11 cellular contexts compared by ENCODE assay signal in the genomic region with DNA sequence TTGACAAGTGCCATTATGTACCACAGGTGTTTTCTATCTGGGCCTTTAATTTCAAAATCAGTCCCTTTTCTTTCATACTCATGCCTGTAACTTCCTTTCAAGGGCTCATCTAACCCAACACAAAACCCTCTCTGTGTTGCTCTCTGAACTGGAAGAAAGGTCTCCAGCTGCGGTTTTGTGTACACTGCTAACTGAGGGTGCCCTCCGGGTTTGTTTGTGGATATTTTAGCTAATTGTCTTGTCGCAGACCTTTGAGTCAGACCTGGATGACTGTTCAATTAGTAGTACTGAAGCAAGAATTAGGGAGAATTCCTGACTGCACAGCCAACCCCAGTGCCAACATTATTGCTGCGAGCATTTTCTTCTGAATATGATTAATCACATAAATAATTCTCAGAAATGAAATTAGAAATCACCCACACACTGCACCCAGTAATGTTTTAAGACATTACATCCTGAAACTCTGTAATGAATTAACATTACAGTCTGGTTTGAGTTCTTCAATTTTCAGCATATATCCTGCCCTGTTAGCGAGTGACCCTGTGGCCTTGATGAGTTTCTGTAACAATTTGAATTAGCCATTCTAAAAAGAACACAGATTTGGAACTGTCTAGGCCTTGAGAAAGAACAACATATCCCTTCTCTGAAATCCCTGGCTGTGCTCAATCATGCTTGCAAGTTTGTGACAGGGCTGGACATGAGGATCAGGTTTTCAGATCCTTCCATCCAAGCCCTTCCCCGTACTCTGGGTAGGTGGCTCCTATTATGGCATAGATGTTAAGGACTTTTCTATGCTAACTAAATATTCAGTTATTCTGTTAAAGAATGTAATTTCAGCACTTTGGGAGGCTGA.
DNase-seq lines count a peak whose midpoint lies in the region; ATAC-seq and TF ChIP-seq lines count a peak whose summit lies in the region.
"Had no signal": no experiment of that assay in that cellular context is flagged by ENCODE, and none has a peak within 500 bp of the region (broad histone marks: within the 10 kb centered on the region; RNA-seq: fewer than 3 reads in every experiment).

No MANE protein-coding gene starts in this region.

- H3K4me3 ChIP-seq in fibroblast of mammary gland (ENCODE audit: control insufficient read depth, low read depth, low read length) (no peak overlapping the region), retinal pigment epithelial cell (ENCODE audit: low read length) (no peak overlapping the region)
- H3K4me3 ChIP-seq: thyroid gland had no signal

- TF ChIP-seq CTCF in fibroblast of mammary gland (conservative IDR thresholded peaks at IDR 0.05; ENCODE audit: control insufficient read depth, insufficient read depth, low read depth, low read length) (no peak), retinal pigment epithelial cell (conservative IDR thresholded peaks at IDR 0.05; ENCODE audit: low read depth, low read length) (no peak)

- no peak for ATAC-seq in HG03025 (IDR thresholded peaks at IDR 0.05; ENCODE audit: low FRiP score, unreplicated experiment)
- no peak for ATAC-seq in GM21526 (IDR thresholded peaks at IDR 0.05; ENCODE audit: low FRiP score, unreplicated experiment)

- DNase-seq in NCI-H1105 treated with DMSO at 0.1 percent for 48 hours (lab: John Stamatoyannopoulos, UW) (peak; percentile 10), NCI-H1105 (lab: John Stamatoyannopoulos, UW) (no peak), RPMI7951 (ENCODE audit: low read depth) (peak; percentile 64), fibroblast of mammary gland (ENCODE audit: low read depth) (peak; percentile 29), retinal pigment epithelial cell (ENCODE audit: low read depth) (peak; percentile 19), dermis blood vessel endothelial cell (no peak)
- DNase-seq: activated T-cell treated with anti-CD3 and anti-CD28 coated beads, Interleukin-2, amount 50 U/mL, for 1 hour; NCI-H446 treated with DMSO at 0.1 percent for 48 hours; thyroid gland had no signal

Comparison
In these comparisons a context has a peak if more than half of its experiments do, and no peak if none do; other contexts are left out.
1. DNase-seq: peak in NCI-H1105 treated with DMSO at 0.1 percent for 48 hours (single experiment), RPMI7951 (single experiment), fibroblast of mammary gland (single experiment) and retinal pigment epithelial cell (single experiment); none in NCI-H1105 (single experiment) and dermis blood vessel endothelial cell (single experiment).